Comparison of ENCODE assay signal across 2 cellular contexts in the genomic region with DNA sequence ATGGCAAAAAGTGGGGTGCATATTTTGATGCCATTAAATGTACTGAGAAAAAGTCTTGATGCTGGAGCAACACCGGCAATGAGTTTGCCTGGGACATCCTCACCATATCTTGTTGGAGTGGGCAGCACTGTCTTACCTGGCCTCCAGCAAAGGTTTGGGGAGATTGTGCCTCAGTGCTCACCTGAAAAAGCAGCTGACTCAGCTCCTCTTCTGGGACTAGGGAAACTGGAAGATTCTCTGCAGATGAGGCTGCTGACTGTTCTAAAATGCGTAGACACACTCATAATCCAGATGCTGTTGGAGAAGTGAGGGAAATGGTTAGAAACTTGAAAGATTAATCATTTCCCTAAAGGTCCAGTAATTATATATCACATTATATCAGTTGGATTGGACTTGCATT.
TF ChIP-seq lines count a peak whose summit lies in the region.

No MANE protein-coding gene starts in this region.

TF ChIP-seq in HepG2, 621 proteins besides CTCF, POLR2A, EP300 and RAD21:
- TF ChIP-seq ZNF225 (CRISPR knock-in tag; IDR thresholded peaks at IDR 0.05): no peak
- TF ChIP-seq CENPT (CRISPR knock-in tag; IDR thresholded peaks at IDR 0.05; ENCODE audit: low read depth): no peak
- TF ChIP-seq E2F5 (CRISPR knock-in tag; conservative IDR thresholded peaks at IDR 0.05): no peak
- TF ChIP-seq NFRKB (IDR thresholded peaks at IDR 0.05): no peak
- TF ChIP-seq ZNF776 (CRISPR knock-in tag; IDR thresholded peaks at IDR 0.05): no peak
- peak; percentile 60 for TF ChIP-seq MAFF (IDR thresholded peaks at IDR 0.05; ENCODE audit: low read depth, low read length)
- no peak for TF ChIP-seq ZFP90 (CRISPR knock-in tag; IDR thresholded peaks at IDR 0.05; ENCODE audit: borderline replicate concordance)
- TF ChIP-seq, protein P1, sequence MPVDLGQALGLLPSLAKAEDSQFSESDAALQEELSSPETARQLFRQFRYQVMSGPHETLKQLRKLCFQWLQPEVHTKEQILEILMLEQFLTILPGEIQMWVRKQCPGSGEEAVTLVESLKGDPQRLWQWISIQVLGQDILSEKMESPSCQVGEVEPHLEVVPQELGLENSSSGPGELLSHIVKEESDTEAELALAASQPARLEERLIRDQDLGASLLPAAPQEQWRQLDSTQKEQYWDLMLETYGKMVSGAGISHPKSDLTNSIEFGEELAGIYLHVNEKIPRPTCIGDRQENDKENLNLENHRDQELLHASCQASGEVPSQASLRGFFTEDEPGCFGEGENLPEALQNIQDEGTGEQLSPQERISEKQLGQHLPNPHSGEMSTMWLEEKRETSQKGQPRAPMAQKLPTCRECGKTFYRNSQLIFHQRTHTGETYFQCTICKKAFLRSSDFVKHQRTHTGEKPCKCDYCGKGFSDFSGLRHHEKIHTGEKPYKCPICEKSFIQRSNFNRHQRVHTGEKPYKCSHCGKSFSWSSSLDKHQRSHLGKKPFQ (CRISPR knock-in tag; IDR thresholded peaks at IDR 0.05; ENCODE audit: insufficient replicate concordance): no peak
- TF ChIP-seq CSRNP1 (CRISPR knock-in tag; IDR thresholded peaks at IDR 0.05): no peak
- TF ChIP-seq MAFK (conservative IDR thresholded peaks at IDR 0.05 in 1 of 2, IDR thresholded peaks at IDR 0.05 in 1 of 2; ENCODE audit: low read length in 2 of 2): peak; percentile 18 to 78; a peak in 3 of 4 replicates
- TF ChIP-seq ZC3H4 (CRISPR knock-in tag; IDR thresholded peaks at IDR 0.05; ENCODE audit: borderline replicate concordance): no peak

TF ChIP-seq in H1, 55 proteins besides CTCF, POLR2A, EP300 and RAD21:
- TF ChIP-seq SRF (IDR thresholded peaks at IDR 0.05; ENCODE audit: low read depth, low read length): no peak
- TF ChIP-seq KDM4A (IDR thresholded peaks at IDR 0.05; ENCODE audit: low read depth, low read length, severe bottlenecking): no peak
- TF ChIP-seq ASH2L (IDR thresholded peaks at IDR 0.05; ENCODE audit: low read length): no peak
- no peak for TF ChIP-seq CBX5 (IDR thresholded peaks at IDR 0.05; ENCODE audit: low read depth, low read length)
- TF ChIP-seq, protein P2, sequence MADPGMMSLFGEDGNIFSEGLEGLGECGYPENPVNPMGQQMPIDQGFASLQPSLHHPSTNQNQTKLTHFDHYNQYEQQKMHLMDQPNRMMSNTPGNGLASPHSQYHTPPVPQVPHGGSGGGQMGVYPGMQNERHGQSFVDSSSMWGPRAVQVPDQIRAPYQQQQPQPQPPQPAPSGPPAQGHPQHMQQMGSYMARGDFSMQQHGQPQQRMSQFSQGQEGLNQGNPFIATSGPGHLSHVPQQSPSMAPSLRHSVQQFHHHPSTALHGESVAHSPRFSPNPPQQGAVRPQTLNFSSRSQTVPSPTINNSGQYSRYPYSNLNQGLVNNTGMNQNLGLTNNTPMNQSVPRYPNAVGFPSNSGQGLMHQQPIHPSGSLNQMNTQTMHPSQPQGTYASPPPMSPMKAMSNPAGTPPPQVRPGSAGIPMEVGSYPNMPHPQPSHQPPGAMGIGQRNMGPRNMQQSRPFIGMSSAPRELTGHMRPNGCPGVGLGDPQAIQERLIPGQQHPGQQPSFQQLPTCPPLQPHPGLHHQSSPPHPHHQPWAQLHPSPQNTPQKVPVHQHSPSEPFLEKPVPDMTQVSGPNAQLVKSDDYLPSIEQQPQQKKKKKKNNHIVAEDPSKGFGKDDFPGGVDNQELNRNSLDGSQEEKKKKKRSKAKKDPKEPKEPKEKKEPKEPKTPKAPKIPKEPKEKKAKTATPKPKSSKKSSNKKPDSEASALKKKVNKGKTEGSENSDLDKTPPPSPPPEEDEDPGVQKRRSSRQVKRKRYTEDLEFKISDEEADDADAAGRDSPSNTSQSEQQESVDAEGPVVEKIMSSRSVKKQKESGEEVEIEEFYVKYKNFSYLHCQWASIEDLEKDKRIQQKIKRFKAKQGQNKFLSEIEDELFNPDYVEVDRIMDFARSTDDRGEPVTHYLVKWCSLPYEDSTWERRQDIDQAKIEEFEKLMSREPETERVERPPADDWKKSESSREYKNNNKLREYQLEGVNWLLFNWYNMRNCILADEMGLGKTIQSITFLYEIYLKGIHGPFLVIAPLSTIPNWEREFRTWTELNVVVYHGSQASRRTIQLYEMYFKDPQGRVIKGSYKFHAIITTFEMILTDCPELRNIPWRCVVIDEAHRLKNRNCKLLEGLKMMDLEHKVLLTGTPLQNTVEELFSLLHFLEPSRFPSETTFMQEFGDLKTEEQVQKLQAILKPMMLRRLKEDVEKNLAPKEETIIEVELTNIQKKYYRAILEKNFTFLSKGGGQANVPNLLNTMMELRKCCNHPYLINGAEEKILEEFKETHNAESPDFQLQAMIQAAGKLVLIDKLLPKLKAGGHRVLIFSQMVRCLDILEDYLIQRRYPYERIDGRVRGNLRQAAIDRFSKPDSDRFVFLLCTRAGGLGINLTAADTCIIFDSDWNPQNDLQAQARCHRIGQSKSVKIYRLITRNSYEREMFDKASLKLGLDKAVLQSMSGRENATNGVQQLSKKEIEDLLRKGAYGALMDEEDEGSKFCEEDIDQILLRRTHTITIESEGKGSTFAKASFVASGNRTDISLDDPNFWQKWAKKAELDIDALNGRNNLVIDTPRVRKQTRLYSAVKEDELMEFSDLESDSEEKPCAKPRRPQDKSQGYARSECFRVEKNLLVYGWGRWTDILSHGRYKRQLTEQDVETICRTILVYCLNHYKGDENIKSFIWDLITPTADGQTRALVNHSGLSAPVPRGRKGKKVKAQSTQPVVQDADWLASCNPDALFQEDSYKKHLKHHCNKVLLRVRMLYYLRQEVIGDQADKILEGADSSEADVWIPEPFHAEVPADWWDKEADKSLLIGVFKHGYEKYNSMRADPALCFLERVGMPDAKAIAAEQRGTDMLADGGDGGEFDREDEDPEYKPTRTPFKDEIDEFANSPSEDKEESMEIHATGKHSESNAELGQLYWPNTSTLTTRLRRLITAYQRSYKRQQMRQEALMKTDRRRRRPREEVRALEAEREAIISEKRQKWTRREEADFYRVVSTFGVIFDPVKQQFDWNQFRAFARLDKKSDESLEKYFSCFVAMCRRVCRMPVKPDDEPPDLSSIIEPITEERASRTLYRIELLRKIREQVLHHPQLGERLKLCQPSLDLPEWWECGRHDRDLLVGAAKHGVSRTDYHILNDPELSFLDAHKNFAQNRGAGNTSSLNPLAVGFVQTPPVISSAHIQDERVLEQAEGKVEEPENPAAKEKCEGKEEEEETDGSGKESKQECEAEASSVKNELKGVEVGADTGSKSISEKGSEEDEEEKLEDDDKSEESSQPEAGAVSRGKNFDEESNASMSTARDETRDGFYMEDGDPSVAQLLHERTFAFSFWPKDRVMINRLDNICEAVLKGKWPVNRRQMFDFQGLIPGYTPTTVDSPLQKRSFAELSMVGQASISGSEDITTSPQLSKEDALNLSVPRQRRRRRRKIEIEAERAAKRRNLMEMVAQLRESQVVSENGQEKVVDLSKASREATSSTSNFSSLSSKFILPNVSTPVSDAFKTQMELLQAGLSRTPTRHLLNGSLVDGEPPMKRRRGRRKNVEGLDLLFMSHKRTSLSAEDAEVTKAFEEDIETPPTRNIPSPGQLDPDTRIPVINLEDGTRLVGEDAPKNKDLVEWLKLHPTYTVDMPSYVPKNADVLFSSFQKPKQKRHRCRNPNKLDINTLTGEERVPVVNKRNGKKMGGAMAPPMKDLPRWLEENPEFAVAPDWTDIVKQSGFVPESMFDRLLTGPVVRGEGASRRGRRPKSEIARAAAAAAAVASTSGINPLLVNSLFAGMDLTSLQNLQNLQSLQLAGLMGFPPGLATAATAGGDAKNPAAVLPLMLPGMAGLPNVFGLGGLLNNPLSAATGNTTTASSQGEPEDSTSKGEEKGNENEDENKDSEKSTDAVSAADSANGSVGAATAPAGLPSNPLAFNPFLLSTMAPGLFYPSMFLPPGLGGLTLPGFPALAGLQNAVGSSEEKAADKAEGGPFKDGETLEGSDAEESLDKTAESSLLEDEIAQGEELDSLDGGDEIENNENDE (IDR thresholded peaks at IDR 0.05; ENCODE audit: insufficient replicate concordance, low read length): no peak
